ENCODE assay signal across 1 cellular context in the genomic region with DNA sequence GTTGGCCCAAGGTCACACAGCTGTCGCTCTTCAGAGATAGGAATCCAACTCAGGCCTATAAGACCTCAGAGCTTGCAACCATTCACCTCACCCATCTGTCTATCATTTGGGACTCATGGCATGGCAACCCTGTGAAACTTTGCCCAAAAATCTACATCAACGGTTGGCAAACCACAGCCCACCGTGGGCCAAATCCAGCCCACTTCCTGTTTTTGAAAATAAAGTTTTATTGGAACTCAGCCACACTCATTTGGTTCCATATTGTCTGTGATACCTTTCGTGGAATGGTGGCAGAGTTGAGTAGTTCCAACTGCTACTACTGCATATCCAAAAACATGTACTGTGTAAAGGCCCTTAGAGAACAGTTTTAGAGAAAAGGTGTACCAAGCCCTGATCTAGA.
TF ChIP-seq lines count a peak whose summit lies in the region.

No MANE protein-coding gene starts in this region.

TF ChIP-seq in GM12878, 131 proteins besides CTCF, POLR2A, EP300 and RAD21 (continued from another document):
- TF ChIP-seq, protein P1, sequence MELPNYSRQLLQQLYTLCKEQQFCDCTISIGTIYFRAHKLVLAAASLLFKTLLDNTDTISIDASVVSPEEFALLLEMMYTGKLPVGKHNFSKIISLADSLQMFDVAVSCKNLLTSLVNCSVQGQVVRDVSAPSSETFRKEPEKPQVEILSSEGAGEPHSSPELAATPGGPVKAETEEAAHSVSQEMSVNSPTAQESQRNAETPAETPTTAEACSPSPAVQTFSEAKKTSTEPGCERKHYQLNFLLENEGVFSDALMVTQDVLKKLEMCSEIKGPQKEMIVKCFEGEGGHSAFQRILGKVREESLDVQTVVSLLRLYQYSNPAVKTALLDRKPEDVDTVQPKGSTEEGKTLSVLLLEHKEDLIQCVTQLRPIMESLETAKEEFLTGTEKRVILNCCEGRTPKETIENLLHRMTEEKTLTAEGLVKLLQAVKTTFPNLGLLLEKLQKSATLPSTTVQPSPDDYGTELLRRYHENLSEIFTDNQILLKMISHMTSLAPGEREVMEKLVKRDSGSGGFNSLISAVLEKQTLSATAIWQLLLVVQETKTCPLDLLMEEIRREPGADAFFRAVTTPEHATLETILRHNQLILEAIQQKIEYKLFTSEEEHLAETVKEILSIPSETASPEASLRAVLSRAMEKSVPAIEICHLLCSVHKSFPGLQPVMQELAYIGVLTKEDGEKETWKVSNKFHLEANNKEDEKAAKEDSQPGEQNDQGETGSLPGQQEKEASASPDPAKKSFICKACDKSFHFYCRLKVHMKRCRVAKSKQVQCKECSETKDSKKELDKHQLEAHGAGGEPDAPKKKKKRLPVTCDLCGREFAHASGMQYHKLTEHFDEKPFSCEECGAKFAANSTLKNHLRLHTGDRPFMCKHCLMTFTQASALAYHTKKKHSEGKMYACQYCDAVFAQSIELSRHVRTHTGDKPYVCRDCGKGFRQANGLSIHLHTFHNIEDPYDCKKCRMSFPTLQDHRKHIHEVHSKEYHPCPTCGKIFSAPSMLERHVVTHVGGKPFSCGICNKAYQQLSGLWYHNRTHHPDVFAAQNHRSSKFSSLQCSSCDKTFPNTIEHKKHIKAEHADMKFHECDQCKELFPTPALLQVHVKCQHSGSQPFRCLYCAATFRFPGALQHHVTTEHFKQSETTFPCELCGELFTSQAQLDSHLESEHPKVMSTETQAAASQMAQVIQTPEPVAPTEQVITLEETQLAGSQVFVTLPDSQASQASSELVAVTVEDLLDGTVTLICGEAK (IDR thresholded peaks at IDR 0.05; ENCODE audit: borderline replicate concordance), result peak; percentile 22; the same call in 1 of the 2 replicates
- TF ChIP-seq RBBP5 (conservative IDR thresholded peaks at IDR 0.05) (no peak), CREB1 (IDR thresholded peaks at IDR 0.05; ENCODE audit: low read depth) (no peak), PAX5 (IDR thresholded peaks at IDR 0.05; ENCODE audit: borderline replicate concordance, low read depth, low read length) (no peak)
